1 cellular context compared by ENCODE assay signal in genomic region chr5:157387683-157388093, GRCh38.
TF ChIP-seq lines count a peak whose summit lies in the region.

No MANE protein-coding gene starts in this region.

TF ChIP-seq in K562, 482 proteins besides CTCF, POLR2A, EP300 and RAD21 (continued from another document):
- TF ChIP-seq ZBTB33 (CRISPR knock-in tag; IDR thresholded peaks at IDR 0.05), result no peak
- TF ChIP-seq ZNF778 (CRISPR knock-in tag; IDR thresholded peaks at IDR 0.05), result no peak
- no peak for TF ChIP-seq AFF4 (CRISPR knock-in tag; IDR thresholded peaks at IDR 0.05)
- no peak for TF ChIP-seq RBM17 (IDR thresholded peaks at IDR 0.05; ENCODE audit: borderline replicate concordance, low read depth, low read length)
- TF ChIP-seq HMGN3 (IDR thresholded peaks at IDR 0.05; ENCODE audit: borderline replicate concordance, extremely low read depth, insufficient read length, low read depth, low read length), result no peak
- TF ChIP-seq GABPA (tag; conservative IDR thresholded peaks at IDR 0.05; ENCODE audit: low read depth), result 0 out of 2 replicates have a peak, but pooled peaks have one; percentile 21
- no peak for TF ChIP-seq STAT5A (IDR thresholded peaks at IDR 0.05; ENCODE audit: borderline replicate concordance, low read length)
